13 cellular contexts compared by ENCODE assay signal in genomic region chr9:134316444-134317160, GRCh38. TPM values are rescaled to one million over a fixed set of nuclear protein-coding genes. Genes with fewer than 3 reads are reported as not detected.
DNase-seq lines count a peak whose midpoint lies in the region; ATAC-seq and TF ChIP-seq lines count a peak whose summit lies in the region.
"Had no signal": no experiment of that assay in that cellular context is flagged by ENCODE, and none has a peak within 500 bp of the region (broad histone marks: within the 10 kb centered on the region; RNA-seq: fewer than 3 reads in every experiment).

No MANE protein-coding gene starts in this region.

- in situ Hi-C loops in GM13977 (cut with MboI; ENCODE audit: low pct_unique_long_range_greater_than_20kb, low sequenced_read_pairs, unreplicated experiment): no loop called here

- H3K27me3 ChIP-seq in SK-N-SH (ENCODE audit: insufficient read depth) (no peaks in the 10 kb centered on the region), osteoblast (ENCODE audit: insufficient read depth, low read length) (no peaks in the 10 kb centered on the region)

- no peak overlapping the region for H3K9ac ChIP-seq in SK-N-SH

- no peaks in the 10 kb centered on the region for H3K36me3 Mint-ChIP-seq in activated CD8-positive, alpha-beta memory T cell treated with anti-CD3 and anti-CD28 coated beads, Interleukin-2, amount 10 ng/mL, durations not matched to agents 7 days and 5 days

- peak in 1 of 2 experiments; percentile 82; a peak in 2 of 4 replicates for TF ChIP-seq EP300 in SK-N-SH (IDR thresholded peaks at IDR 0.05; ENCODE audit: borderline replicate concordance in 1 of 2, low read depth in 1 of 2, low read length in 1 of 2)

- H3K36me3 ChIP-seq in SK-N-SH (replicated peaks in 1 of 2; ENCODE audit: control insufficient read depth in 1 of 2, insufficient read depth in 2 of 2, low read length in 1 of 2): no peaks in the 10 kb centered on the region
- H3K36me3 ChIP-seq in osteoblast (ENCODE audit: insufficient read depth, low read length): no peaks in the 10 kb centered on the region

- CTCF ChIA-PET in SK-N-SH (lab: Yijun Ruan, JAX): interaction anchor here (0.6 to 1.1 kb wide), 3 partner anchors 80 to 140 kb away, joined by 3 to 5 read pairs (median 3); no protein-coding TSS in a partner anchor
- CTCF ChIA-PET in activated CD8-positive, alpha-beta memory T cell treated with anti-CD3 and anti-CD28 coated beads, Interleukin-2, amount 10 ng/mL, durations not matched to agents 7 days and 5 days (lab: Charles Lee): no interaction called here

- H3F3A ChIP-seq in SK-N-SH (replicated peaks; ENCODE audit: insufficient read depth): peaks cover 7% of the 10 kb centered on the region

- H3K9me3 Mint-ChIP-seq in activated CD8-positive, alpha-beta memory T cell treated with anti-CD3 and anti-CD28 coated beads, Interleukin-2, amount 10 ng/mL, durations not matched to agents 7 days and 5 days (ENCODE audit: low read depth): peaks cover 2% of the 10 kb centered on the region

- H4K20me1 ChIP-seq in SK-N-SH (ENCODE audit: insufficient read depth) (no peaks in the 10 kb centered on the region), osteoblast (ENCODE audit: insufficient read depth, low read length) (no peaks in the 10 kb centered on the region)

- H3K79me2 ChIP-seq in SK-N-SH (ENCODE audit: insufficient read depth): no peaks in the 10 kb centered on the region
- no peaks in the 10 kb centered on the region for H3K79me2 ChIP-seq in osteoblast (ENCODE audit: insufficient read depth, low read length)

- no peaks in the 10 kb centered on the region for H3K9me2 ChIP-seq in SK-N-SH

- TF ChIP-seq CTCF in SK-N-SH (IDR thresholded peaks at IDR 0.05) (no peak), fibroblast of the aortic adventitia (IDR thresholded peaks at IDR 0.05; ENCODE audit: insufficient read depth, low read length) (no peak), osteoblast (IDR thresholded peaks at IDR 0.05; ENCODE audit: extremely low read depth, low read depth, low read length) (no peak), GM13977 (IDR thresholded peaks at IDR 0.05; ENCODE audit: extremely low read depth, insufficient read depth, missing control alignments) (no peak)

- peaks cover 30% of the 10 kb centered on the region in 2 experiments for H3K4me1 ChIP-seq in SK-N-SH (ENCODE audit: control insufficient read depth in 1 of 2, insufficient read depth in 2 of 2, low read depth in 1 of 2, low read length in 1 of 2)
- H3K4me1 ChIP-seq in osteoblast (ENCODE audit: insufficient read depth, low read length): peaks cover 34% of the 10 kb centered on the region

- H3K4me1 Mint-ChIP-seq in activated CD8-positive, alpha-beta memory T cell treated with anti-CD3 and anti-CD28 coated beads, Interleukin-2, amount 10 ng/mL, durations not matched to agents 7 days and 5 days: no peaks in the 10 kb centered on the region

- H3K9me3 ChIP-seq in SK-N-SH (peaks cover 4% of the 10 kb centered on the region), osteoblast (ENCODE audit: low read depth, low read length) (no peaks in the 10 kb centered on the region)

- ATAC-seq in GM18858 (IDR thresholded peaks at IDR 0.05; ENCODE audit: unreplicated experiment) (no peak), GM18870 (IDR thresholded peaks at IDR 0.05; ENCODE audit: unreplicated experiment) (no peak)
- no peak for ATAC-seq in activated CD8-positive, alpha-beta memory T cell treated with anti-CD3 and anti-CD28 coated beads, Interleukin-2, amount 10 ng/mL, durations not matched to agents 7 days and 5 days

- 20% methylated on average over 12 of the region's 16 CpGs for WGBS in SK-N-SH (ENCODE audit: low lambda C conversion rate)

- H3K4me3 Mint-ChIP-seq in activated CD8-positive, alpha-beta memory T cell treated with anti-CD3 and anti-CD28 coated beads, Interleukin-2, amount 10 ng/mL, durations not matched to agents 7 days and 5 days: no peak overlapping the region

- peak overlapping the region; percentile 23; the same call in 1 of the 2 replicates for H3K4me2 ChIP-seq in SK-N-SH
- H3K4me2 ChIP-seq in osteoblast (ENCODE audit: insufficient read depth, low read length): peak overlapping the region; percentile 44

- POLR2A ChIA-PET in SK-N-SH (lab: Yijun Ruan, JAX): no interaction called here

- peaks cover 23% of the 10 kb centered on the region for H3K27me3 Mint-ChIP-seq in activated CD8-positive, alpha-beta memory T cell treated with anti-CD3 and anti-CD28 coated beads, Interleukin-2, amount 10 ng/mL, durations not matched to agents 7 days and 5 days

- H3K27ac Mint-ChIP-seq in activated CD8-positive, alpha-beta memory T cell treated with anti-CD3 and anti-CD28 coated beads, Interleukin-2, amount 10 ng/mL, durations not matched to agents 7 days and 5 days: no peak overlapping the region

- H2AFZ ChIP-seq in SK-N-SH (ENCODE audit: low read depth) (no peak overlapping the region), osteoblast (ENCODE audit: low read length) (no peak overlapping the region)

- DNase-seq in Daoy (ENCODE audit: low read depth) (peak; percentile 66), SK-N-SH (peak; percentile 87), fibroblast of the aortic adventitia (ENCODE audit: low read depth) (peak; percentile 77), osteoblast (ENCODE audit: insufficient read length, low spot score, missing footprints) (peak; percentile 94), GM13977 (ENCODE audit: low spot score) (no peak)
- DNase-seq in activated CD8-positive, alpha-beta memory T cell treated with anti-CD3 and anti-CD28 coated beads, Interleukin-2, amount 10 ng/mL, durations not matched to agents 7 days and 5 days: no peak
- DNase-seq: activated naive CD4-positive, alpha-beta T cell treated with anti-CD3 and anti-CD28 coated beads, Interleukin-2, amount 50 U/mL, for 16 hours; NCI-H1092; NCI-H774; SW 1271 had no signal

- H3K27ac ChIP-seq in SK-N-SH (ENCODE audit: low read depth in 2 of 2, low read length in 1 of 2): peak overlapping the region in 1 of 2 experiments; percentile 21; a peak in 1 of 4 replicates
- H3K27ac ChIP-seq in osteoblast (ENCODE audit: low read depth, low read length): peak overlapping the region; percentile 39
- H3K27ac ChIP-seq: HL-60 had no signal

- TF ChIP-seq RAD21 in SK-N-SH (IDR thresholded peaks at IDR 0.05; ENCODE audit: low read length): no peak

- H3K4me3 ChIP-seq in SK-N-SH (ENCODE audit: low read depth in 2 of 2, low read length in 1 of 2) (no peak overlapping the region), fibroblast of the aortic adventitia (ENCODE audit: low read depth, low read length) (no peak overlapping the region), osteoblast (ENCODE audit: insufficient read depth, low read length) (no peak overlapping the region)

TF ChIP-seq in SK-N-SH, 30 proteins besides CTCF, POLR2A, EP300 and RAD21 (continues in another document):
- TF ChIP-seq IRF3 (IDR thresholded peaks at IDR 0.05; ENCODE audit: low read depth, low read length): no peak
- no peak for TF ChIP-seq SMC3 (IDR thresholded peaks at IDR 0.05; ENCODE audit: low read depth, low read length)
- no peak for TF ChIP-seq NRF1 (IDR thresholded peaks at IDR 0.05; ENCODE audit: low read depth, low read length)
- TF ChIP-seq EZH2phosphoT487 (IDR thresholded peaks at IDR 0.05; ENCODE audit: borderline replicate concordance, low read depth): no peak
- TF ChIP-seq CHD2 (IDR thresholded peaks at IDR 0.05; ENCODE audit: low read length, partially characterized antibody): peak; percentile 75
- TF ChIP-seq, protein P1, sequence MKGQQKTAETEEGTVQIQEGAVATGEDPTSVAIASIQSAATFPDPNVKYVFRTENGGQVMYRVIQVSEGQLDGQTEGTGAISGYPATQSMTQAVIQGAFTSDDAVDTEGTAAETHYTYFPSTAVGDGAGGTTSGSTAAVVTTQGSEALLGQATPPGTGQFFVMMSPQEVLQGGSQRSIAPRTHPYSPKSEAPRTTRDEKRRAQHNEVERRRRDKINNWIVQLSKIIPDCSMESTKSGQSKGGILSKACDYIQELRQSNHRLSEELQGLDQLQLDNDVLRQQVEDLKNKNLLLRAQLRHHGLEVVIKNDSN (IDR thresholded peaks at IDR 0.05; ENCODE audit: borderline replicate concordance, low read depth): no peak
- TF ChIP-seq RCOR1 (IDR thresholded peaks at IDR 0.05; ENCODE audit: low read length): 0 out of 2 replicates have a peak, but pooled peaks have one; percentile 39
- TF ChIP-seq NFIC (IDR thresholded peaks at IDR 0.05; ENCODE audit: borderline replicate concordance): peak; percentile 61
- no peak for TF ChIP-seq ELF1 (IDR thresholded peaks at IDR 0.05)
- 0 out of 2 replicates have a peak, but pooled peaks have one; percentile 22 for TF ChIP-seq MXI1 (IDR thresholded peaks at IDR 0.05; ENCODE audit: low read depth, low read length)
- TF ChIP-seq FOXJ3 (CRISPR knock-in tag; IDR thresholded peaks at IDR 0.05): peak; percentile 65; the same call in 1 of the 2 replicates
- no peak for TF ChIP-seq FOSL2 (IDR thresholded peaks at IDR 0.05; ENCODE audit: borderline replicate concordance, low read depth)
- no peak for TF ChIP-seq RFX5 (IDR thresholded peaks at IDR 0.05; ENCODE audit: low read length)
- no peak for TF ChIP-seq USF2 (IDR thresholded peaks at IDR 0.05; ENCODE audit: borderline replicate concordance, low read depth, low read length)

RNA-seq across cellular contexts. Expression of gene RXRA, which starts 9.7 kb away (rescaled TPM):
- total RNA-seq in Daoy (2014; rRNA removed; shearing (Covaris generic)): 14.1 and 14.9 TPM in 2 replicates
- polyA plus RNA-seq in SK-N-SH (2012; rRNA removed): 5.2 and 7.6 TPM in 2 replicates
- polyA plus RNA-seq in SK-N-SH (2012; cell fraction: cytosol; rRNA removed): 3.4 and 5.5 TPM in 2 replicates
- 8.0 and 8.8 TPM in 2 replicates for polyA plus RNA-seq in SK-N-SH (2012; cell fraction: nucleus; rRNA removed)
- total RNA-seq in fibroblast of the aortic adventitia (ENCODE audit: low replicate concordance) (20.9 and 26.8 TPM in 2 replicates), osteoblast (25.3 and 26.4 TPM in 2 replicates)
- total RNA-seq in activated CD8-positive, alpha-beta memory T cell treated with anti-CD3 and anti-CD28 coated beads, Interleukin-2, amount 10 ng/mL, durations not matched to agents 7 days and 5 days: 1 to 10 TPM in 1 of 2 experiments, under 1 TPM in 1; 0.91 to 1.5 TPM

Comparison
In these comparisons a context has a peak if more than half of its experiments do, and no peak if none do; other contexts are left out.
1. DNase-seq: peak in Daoy (single experiment), SK-N-SH (single experiment), fibroblast of the aortic adventitia (single experiment) and osteoblast (single experiment); none in GM13977 (single experiment) and activated CD8-positive, alpha-beta memory T cell treated with anti-CD3 and anti-CD28 coated beads, Interleukin-2, amount 10 ng/mL, durations not matched to agents 7 days and 5 days (single experiment).